Comparison of ENCODE assay signal across 11 cellular contexts in genomic region chr12:3130053-3130805, GRCh38. TPM values are rescaled to one million over a fixed set of nuclear protein-coding genes. Genes with fewer than 3 reads are reported as not detected.
DNase-seq lines count a peak whose midpoint lies in the region; ATAC-seq, FAIRE-seq and TF ChIP-seq lines count a peak whose summit lies in the region.
"Had no signal": no experiment of that assay in that cellular context is flagged by ENCODE, and none has a peak within 500 bp of the region (broad histone marks: within the 10 kb centered on the region; RNA-seq: fewer than 3 reads in every experiment).

No MANE protein-coding gene starts in this region.

- H3K4me1 ChIP-seq in pancreas (no peaks in the 10 kb centered on the region), sigmoid colon (peaks cover 0 to 20% (median 18%) of the 10 kb centered on the region in 4 donors)

- H3K4me3 ChIP-seq in epithelial cell of proximal tubule (ENCODE audit: low read depth, low read length) = peak overlapping the region; percentile 6
- H3K4me3 ChIP-seq in pancreas = no peak overlapping the region
- H3K4me3 ChIP-seq in sigmoid colon = no peak overlapping the region
- H3K4me3 ChIP-seq: ovary had no signal

- peak in 3 of 4 donors; percentile 56 to 66 (median 59) for ATAC-seq in pancreas
- no peak for ATAC-seq in activated T-cell treated with anti-CD3 and anti-CD28 coated beads, Interleukin-2, amount 50 U/mL, for 4 hours

- peaks cover 3% of the 10 kb centered on the region for H3K9me3 Mint-ChIP-seq in activated T-cell treated with anti-CD3 and anti-CD28 coated beads, Interleukin-2, amount 50 U/mL, for 4 hours

- peaks cover 46% of the 10 kb centered on the region for H3K27me3 Mint-ChIP-seq in activated T-cell treated with anti-CD3 and anti-CD28 coated beads, Interleukin-2, amount 50 U/mL, for 4 hours (ENCODE audit: low read depth)

- H3K36me3 ChIP-seq in pancreas (no peaks in the 10 kb centered on the region), sigmoid colon (no peaks in the 10 kb centered on the region)
- H3K36me3 ChIP-seq: ovary had no signal

- H3K27ac ChIP-seq in pancreas = no peak overlapping the region
- H3K27ac ChIP-seq in sigmoid colon = no peak overlapping the region

- intact Hi-C loops in pancreas (cut with DNase I) (loop anchor here in 1 of 3 donors (10.0 kb wide), 1 partner anchor 145 kb away; no protein-coding TSS in a partner anchor), sigmoid colon (cut with DNase I) (no loop called here)

- TF ChIP-seq EP300 in sigmoid colon (IDR thresholded peaks at IDR 0.05) = no peak

- H3K4me3 Mint-ChIP-seq in activated T-cell treated with anti-CD3 and anti-CD28 coated beads, Interleukin-2, amount 50 U/mL, for 4 hours = no peak overlapping the region
- H3K4me3 Mint-ChIP-seq: T-helper 2 cell treated with Interferon-gamma antibody and Interleukin-4, amounts not matched to agents 5 μg/mL and 100 μg/mL, for 36 hours had no signal

- WGBS in pancreas, 2 donors = 75 to 77% methylated on average over 24 of the region's 24 CpGs
- 60 to 72% methylated on average over 24 of the region's 24 CpGs for WGBS in sigmoid colon, 2 donors

- H3K9me3 ChIP-seq in pancreas (no peaks in the 10 kb centered on the region), sigmoid colon (no peaks in the 10 kb centered on the region)
- H3K9me3 ChIP-seq: ovary had no signal

- H3K27me3 ChIP-seq in pancreas (no peaks in the 10 kb centered on the region), sigmoid colon (no peaks in the 10 kb centered on the region)
- H3K27me3 ChIP-seq: ovary had no signal

- no peak for TF ChIP-seq CTCF in epithelial cell of proximal tubule (conservative IDR thresholded peaks at IDR 0.05; ENCODE audit: low read depth, low read length)
- no peak for TF ChIP-seq CTCF in pancreas (IDR thresholded peaks at IDR 0.05)
- TF ChIP-seq CTCF in sigmoid colon (IDR thresholded peaks at IDR 0.05) = no peak

- TF ChIP-seq POLR2A in sigmoid colon (IDR thresholded peaks at IDR 0.05) = no peak

- H3K36me3 Mint-ChIP-seq in activated T-cell treated with anti-CD3 and anti-CD28 coated beads, Interleukin-2, amount 50 U/mL, for 4 hours (ENCODE audit: insufficient read depth) = no peaks in the 10 kb centered on the region

- DNase-seq in GF-D8 (lab: John Stamatoyannopoulos, UW) (peak; percentile 30), NCI-H2196 treated with DMSO at 0.1 percent for 48 hours (lab: John Stamatoyannopoulos, UW; ENCODE audit: unreplicated experiment) (peak; percentile 54), epithelial cell of proximal tubule (ENCODE audit: low read depth) (no peak), pancreas (peak in 1 of 6 donors; percentile 32), sigmoid colon (no peak), iPS-NIHi11 (ENCODE audit: low spot score) (no peak), NCI-H1105 treated with DMSO at 0.1 percent for 48 hours (lab: John Stamatoyannopoulos, UW) (no peak)
- no peak for DNase-seq in activated T-cell treated with anti-CD3 and anti-CD28 coated beads, Interleukin-2, amount 50 U/mL, for 4 hours
- DNase-seq: cerebellar nuclear complex, ovary had no signal

- peaks cover 18% of the 10 kb centered on the region for H3K4me1 Mint-ChIP-seq in activated T-cell treated with anti-CD3 and anti-CD28 coated beads, Interleukin-2, amount 50 U/mL, for 4 hours (ENCODE audit: low read depth)

- no peak for FAIRE-seq in pancreas (lab: Jason Lieb, UNC)

RNA-seq across cellular contexts. Expression of gene TSPAN9, which starts 53.0 kb away (rescaled TPM):
- total RNA-seq in epithelial cell of proximal tubule (20.5 and 21.6 TPM in 2 replicates), pancreas (10 to 100 TPM in 3 of 6 donors, 1 to 10 TPM in 3; 7.8 to 19.5 (median 10.4) TPM), sigmoid colon (10 to 100 TPM; 18.2 to 28.0 (median 21.4) TPM)
- polyA plus RNA-seq in pancreas (10 to 100 TPM; 15.0 to 15.5 TPM), sigmoid colon (10 to 100 TPM in 1 of 3 donors, 1 to 10 TPM in 1, under 1 TPM in 1; 0.92 to 14.5 (median 2.4) TPM)
- total RNA-seq in activated T-cell treated with anti-CD3 and anti-CD28 coated beads, Interleukin-2, amount 50 U/mL, for 4 hours = 1 to 10 TPM in 1 of 3 donors, under 1 TPM in 2; 0.68 to 1.4 (median 0.95) TPM

Comparison
In these comparisons a context has a peak if more than half of its experiments do, and no peak if none do; other contexts are left out.
1. DNase-seq: peak in GF-D8 (single experiment) and NCI-H2196 treated with DMSO at 0.1 percent for 48 hours (single experiment); none in epithelial cell of proximal tubule (single experiment), activated T-cell treated with anti-CD3 and anti-CD28 coated beads, Interleukin-2, amount 50 U/mL, for 4 hours (single experiment), sigmoid colon (single experiment), iPS-NIHi11 (single experiment) and NCI-H1105 treated with DMSO at 0.1 percent for 48 hours (single experiment).
2. ATAC-seq: peak in pancreas (3 of 4); none in activated T-cell treated with anti-CD3 and anti-CD28 coated beads, Interleukin-2, amount 50 U/mL, for 4 hours (0 of 2).